ENCODE assay signal across 1 cellular context in genomic region chr2:233047667-233048066, GRCh38.
TF ChIP-seq lines count a peak whose summit lies in the region.

No MANE protein-coding gene starts in this region.

TF ChIP-seq in H1, 55 proteins besides CTCF, POLR2A, EP300 and RAD21 (continued from another document):
- no peak for TF ChIP-seq ATF3 (IDR thresholded peaks at IDR 0.05; ENCODE audit: insufficient read depth, low read depth, low read length)
- no peak for TF ChIP-seq ATF2 (IDR thresholded peaks at IDR 0.05; ENCODE audit: low read length)
- no peak for TF ChIP-seq SIX5 (IDR thresholded peaks at IDR 0.05; ENCODE audit: low read depth, low read length)
- no peak for TF ChIP-seq KDM1A (IDR thresholded peaks at IDR 0.05; ENCODE audit: borderline replicate concordance, low read length)
- no peak for TF ChIP-seq MAX (IDR thresholded peaks at IDR 0.05)
- TF ChIP-seq CREB1 (IDR thresholded peaks at IDR 0.05) = no peak
- no peak for TF ChIP-seq CHD1 (IDR thresholded peaks at IDR 0.05; ENCODE audit: low read depth, low read length)
- no peak for TF ChIP-seq BCL11A (IDR thresholded peaks at IDR 0.05; ENCODE audit: low read depth in 2 of 2, low read length in 2 of 2)
- TF ChIP-seq SP2 (IDR thresholded peaks at IDR 0.05; ENCODE audit: low read length) = no peak
- no peak for TF ChIP-seq CTBP2 (IDR thresholded peaks at IDR 0.05; ENCODE audit: borderline replicate concordance, insufficient read depth, insufficient read length, low read length)
- no peak for TF ChIP-seq BACH1 (IDR thresholded peaks at IDR 0.05; ENCODE audit: low read length)
- no peak for TF ChIP-seq EGR1 (IDR thresholded peaks at IDR 0.05; ENCODE audit: borderline replicate concordance, low read depth, low read length)
- no peak for TF ChIP-seq KDM5A (IDR thresholded peaks at IDR 0.05; ENCODE audit: low read length)
- no peak for TF ChIP-seq TCF12 (IDR thresholded peaks at IDR 0.05; ENCODE audit: low read depth, low read length)
